In genomic region chrX:72394518-72395163, GRCh38 we compare ENCODE assay signal across 12 cellular contexts.
A peak's percentile ranks its signal among the peaks of the same experiment; 100 is the strongest.
DNase-seq lines count a peak whose midpoint lies in the region; ATAC-seq and TF ChIP-seq lines count a peak whose summit lies in the region.
"Had no signal": no experiment of that assay in that cellular context is flagged by ENCODE, and none has a peak within 500 bp of the region (broad histone marks: within the 10 kb centered on the region; RNA-seq: fewer than 3 reads in every experiment).

No MANE protein-coding gene starts in this region.

- no peak overlapping the region for H3K4me3 Mint-ChIP-seq in activated naive CD4-positive, alpha-beta T cell treated with anti-CD3 and anti-CD28 coated beads, Interleukin-2, amount 10 ng/mL, durations not matched to agents 7 days and 5 days
- H3K4me3 Mint-ChIP-seq: activated T-cell treated with anti-CD3 and anti-CD28 coated beads, Interleukin-2, amount 50 U/mL, for 4 hours had no signal

- H3K4me1 ChIP-seq in right atrium auricular region, result peaks cover 0 to 18% of the 10 kb centered on the region in 2 donors
- H3K4me1 ChIP-seq: BLaER1 had no signal

- no peaks in the 10 kb centered on the region for H3K36me3 Mint-ChIP-seq in activated naive CD4-positive, alpha-beta T cell treated with anti-CD3 and anti-CD28 coated beads, Interleukin-2, amount 10 ng/mL, durations not matched to agents 7 days and 5 days

- H3K27ac Mint-ChIP-seq in activated naive CD4-positive, alpha-beta T cell treated with anti-CD3 and anti-CD28 coated beads, Interleukin-2, amount 10 ng/mL, durations not matched to agents 7 days and 5 days, result no peak overlapping the region

- no peak overlapping the region for H3K4me3 ChIP-seq in right atrium auricular region
- H3K4me3 ChIP-seq in coronary artery, result no peak overlapping the region
- H3K4me3 ChIP-seq: BLaER1, dorsolateral prefrontal cortex had no signal

- H3K27me3 ChIP-seq in right atrium auricular region, result no peaks in the 10 kb centered on the region

- H3K27me3 Mint-ChIP-seq in activated naive CD4-positive, alpha-beta T cell treated with anti-CD3 and anti-CD28 coated beads, Interleukin-2, amount 10 ng/mL, durations not matched to agents 7 days and 5 days, result no peaks in the 10 kb centered on the region

- H3K4me1 Mint-ChIP-seq in activated naive CD4-positive, alpha-beta T cell treated with anti-CD3 and anti-CD28 coated beads, Interleukin-2, amount 10 ng/mL, durations not matched to agents 7 days and 5 days, result no peaks in the 10 kb centered on the region

- no peaks in the 10 kb centered on the region for H3K9me3 ChIP-seq in right atrium auricular region
- H3K9me3 ChIP-seq: BLaER1 had no signal

- CTCF ChIA-PET in activated naive CD4-positive, alpha-beta T cell treated with anti-CD3 and anti-CD28 coated beads, Interleukin-2, amount 10 ng/mL, durations not matched to agents 7 days and 5 days (lab: Charles Lee), result no interaction called here

- peak; percentile 49 for ATAC-seq in Right ventricle myocardium superior (ENCODE audit: poor library complexity)
- ATAC-seq: activated T-cell treated with anti-CD3 and anti-CD28 coated beads, Interleukin-2, amount 50 U/mL, for 4 hours had no signal

- H3K27ac ChIP-seq in right atrium auricular region (no peak overlapping the region), coronary artery (peak overlapping the region; percentile 7 to 26)
- H3K27ac ChIP-seq: BLaER1 had no signal

- no peaks in the 10 kb centered on the region for H3K9me3 Mint-ChIP-seq in activated naive CD4-positive, alpha-beta T cell treated with anti-CD3 and anti-CD28 coated beads, Interleukin-2, amount 10 ng/mL, durations not matched to agents 7 days and 5 days
- H3K9me3 Mint-ChIP-seq: activated T-cell treated with anti-CD3 and anti-CD28 coated beads, Interleukin-2, amount 50 U/mL, for 4 hours had no signal

- TF ChIP-seq CTCF in right atrium auricular region (IDR thresholded peaks at IDR 0.05) (no peak), coronary artery (IDR thresholded peaks at IDR 0.05) (no peak)

- DNase-seq in Right ventricle myocardium superior (peak; percentile 44), right atrium auricular region (ENCODE audit: low spot score) (no peak), coronary artery (ENCODE audit: low spot score) (peak; percentile 74), middle frontal gyrus (ENCODE audit: extremely low spot score, low spot score) (peak; percentile 4), T-helper 1 cell (no peak), HuH-7 (ENCODE audit: low spot score) (no peak), SHP77 (lab: John Stamatoyannopoulos, UW) (no peak)
- no peak for DNase-seq in activated naive CD4-positive, alpha-beta T cell treated with anti-CD3 and anti-CD28 coated beads, Interleukin-2, amount 10 ng/mL, durations not matched to agents 7 days and 5 days
- DNase-seq: activated T-cell treated with anti-CD3 and anti-CD28 coated beads, Interleukin-2, amount 50 U/mL, for 4 hours; NCI-H146 had no signal

- intact Hi-C loops in Right ventricle myocardium superior (cut with DNase I), result no loop called here

- no peaks in the 10 kb centered on the region for H3K36me3 ChIP-seq in right atrium auricular region
- H3K36me3 ChIP-seq: BLaER1 had no signal

Comparison
In these comparisons a context has a peak if more than half of its experiments do, and no peak if none do; other contexts are left out.
1. DNase-seq: peak in Right ventricle myocardium superior (single experiment), coronary artery (single experiment) and middle frontal gyrus (single experiment); none in right atrium auricular region (single experiment), T-helper 1 cell (0 of 5), activated naive CD4-positive, alpha-beta T cell treated with anti-CD3 and anti-CD28 coated beads, Interleukin-2, amount 10 ng/mL, durations not matched to agents 7 days and 5 days (single experiment), HuH-7 (single experiment) and SHP77 (0 of 2).
2. H3K27ac ChIP-seq: peak in coronary artery (2 of 2); none in right atrium auricular region (0 of 2).